18 cellular contexts compared by ENCODE assay signal in the genomic region with DNA sequence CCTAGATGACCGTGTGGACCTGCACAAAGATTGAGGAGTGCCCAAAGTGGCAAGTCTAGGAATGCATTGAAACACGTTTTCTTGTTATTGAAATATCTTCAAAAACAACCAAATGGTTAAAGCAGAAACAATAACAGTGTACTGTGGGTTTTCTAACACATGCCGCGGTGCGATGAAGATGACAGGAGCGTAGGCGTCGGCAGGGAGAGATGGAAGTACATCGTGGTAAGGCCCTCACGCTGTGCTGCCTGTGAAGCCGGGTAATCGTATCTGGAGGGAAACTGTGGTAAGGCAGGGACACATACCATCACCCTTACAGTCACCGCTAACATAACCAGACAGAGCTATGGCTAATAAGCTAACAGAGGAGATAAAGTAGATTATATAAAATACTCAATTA.
DNase-seq lines count a peak whose midpoint lies in the region; ATAC-seq and TF ChIP-seq lines count a peak whose summit lies in the region.
"Had no signal": no experiment of that assay in that cellular context is flagged by ENCODE, and none has a peak within 500 bp of the region (broad histone marks: within the 10 kb centered on the region; RNA-seq: fewer than 3 reads in every experiment).

No MANE protein-coding gene starts in this region.

- H3K36me3 ChIP-seq in stomach (peaks cover 0 to 11% (median 8%) of the 10 kb centered on the region in 4 donors), left ventricle myocardium inferior (peaks cover 6% of the 10 kb centered on the region)
- H3K36me3 ChIP-seq: BE2C had no signal

- H3K27ac ChIP-seq in stomach: no peak overlapping the region
- no peak overlapping the region for H3K27ac ChIP-seq in left ventricle myocardium inferior (replicated peaks)
- H3K27ac ChIP-seq: C4-2B, HL-60 had no signal

- H3K4me1 Mint-ChIP-seq in memory B cell: peaks cover 21% of the 10 kb centered on the region

- WGBS in stomach, 5 donors: 93 to 98% (median 97%) methylated on average over 13 of the region's 13 CpGs

- no peak for TF ChIP-seq POLR2A in stomach (IDR thresholded peaks at IDR 0.05)

- no peaks in the 10 kb centered on the region for H3K27me3 Mint-ChIP-seq in memory B cell

- H3K4me1 ChIP-seq in stomach (no peaks in the 10 kb centered on the region), left ventricle myocardium inferior (peaks cover 4% of the 10 kb centered on the region)
- H3K4me1 ChIP-seq: BE2C had no signal

- H3K36me3 Mint-ChIP-seq in memory B cell: peaks cover 41% of the 10 kb centered on the region

- ATAC-seq in memory B cell (ENCODE audit: low read depth) (no peak), HG02852 (IDR thresholded peaks at IDR 0.05; ENCODE audit: unreplicated experiment) (no peak)
- ATAC-seq: CD8-positive, alpha-beta T cell had no signal

- H3K27me3 ChIP-seq in stomach: no peaks in the 10 kb centered on the region
- H3K27me3 ChIP-seq in left ventricle myocardium inferior (ENCODE audit: low read depth): no peaks in the 10 kb centered on the region
- H3K27me3 ChIP-seq: BE2C had no signal

- H3K4me3 ChIP-seq in stomach (no peak overlapping the region), left ventricle myocardium inferior (no peak overlapping the region)

- H3K9me3 ChIP-seq in stomach (peaks cover 0 to 8% (median 0%) of the 10 kb centered on the region in 4 donors), left ventricle myocardium inferior (replicated peaks) (no peaks in the 10 kb centered on the region)
- H3K9me3 ChIP-seq: BE2C had no signal

- H3K27ac Mint-ChIP-seq in memory B cell: peak overlapping the region; percentile 43
- H3K27ac Mint-ChIP-seq: CD8-positive, alpha-beta T cell; H9 had no signal

- peaks cover 6% of the 10 kb centered on the region for H3K9me3 Mint-ChIP-seq in memory B cell
- H3K9me3 Mint-ChIP-seq: CD8-positive, alpha-beta T cell had no signal

- DNase-seq in activated effector memory CD4-positive, alpha-beta T cell treated with anti-CD3 and anti-CD28 coated beads, Interleukin-2, amount 50 U/mL, for 16 hours: peak; percentile 21
- DNase-seq in activated effector memory CD4-positive, alpha-beta T cell treated with Interleukin-2 at 50 U/mL for 16 hours: no peak
- DNase-seq in memory B cell (ENCODE audit: low spot score in 2 of 2) (no peak), stomach (peak; percentile 4), left ventricle myocardium inferior (no peak), Kasumi-1 (lab: John Stamatoyannopoulos, UW) (no peak)
- DNase-seq: ACHN; BE2C; CD8-positive, alpha-beta T cell; COR-L47; DMS153; DMS79 treated with DMSO at 0.1 percent for 48 hours; EL; GOT3; H9 had no signal

- TF ChIP-seq CTCF in stomach (IDR thresholded peaks at IDR 0.05) (no peak), left ventricle myocardium inferior (IDR thresholded peaks at IDR 0.05; ENCODE audit: borderline replicate concordance) (no peak)

- no peak overlapping the region for H3K4me3 Mint-ChIP-seq in memory B cell
- H3K4me3 Mint-ChIP-seq: CD8-positive, alpha-beta T cell; H9 had no signal

- no peak for TF ChIP-seq EP300 in stomach (IDR thresholded peaks at IDR 0.05)

- intact Hi-C loops in stomach (cut with DNase I; ENCODE audit: low total_unique reads): no loop called here
- intact Hi-C loops in left ventricle myocardium inferior (cut with micrococcal nuclease): no loop called here

Comparison
In these comparisons a context has a peak if more than half of its experiments do, and no peak if none do; other contexts are left out.
1. DNase-seq: peak in activated effector memory CD4-positive, alpha-beta T cell treated with anti-CD3 and anti-CD28 coated beads, Interleukin-2, amount 50 U/mL, for 16 hours (single experiment) and stomach (single experiment); none in activated effector memory CD4-positive, alpha-beta T cell treated with Interleukin-2 at 50 U/mL for 16 hours (single experiment), memory B cell (0 of 2), left ventricle myocardium inferior (single experiment) and Kasumi-1 (0 of 2).